In the genomic region with DNA sequence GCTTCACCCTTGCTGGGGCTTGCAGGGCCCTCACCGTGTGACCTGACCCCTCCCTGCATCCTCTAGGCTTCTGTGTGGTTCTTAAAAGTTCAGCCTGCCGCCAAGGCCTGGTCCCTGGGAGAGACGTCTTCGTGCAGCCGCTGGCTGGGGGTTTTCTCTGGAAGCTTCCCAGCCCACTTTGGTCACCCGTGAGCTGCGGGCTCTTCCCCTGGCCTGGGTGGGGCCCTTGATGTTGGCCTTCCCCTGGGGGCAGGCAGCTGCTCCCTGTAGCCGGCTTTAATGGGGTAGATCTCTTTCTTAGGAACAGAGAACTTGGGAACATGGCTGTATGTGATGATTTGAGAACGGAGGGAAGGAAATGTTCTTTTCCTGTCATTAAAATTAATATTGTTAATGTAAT, we compare ENCODE assay signal across 23 cellular contexts. TPM values are rescaled to one million over a fixed set of nuclear protein-coding genes. Genes with fewer than 3 reads are reported as not detected.
DNase-seq lines count a peak whose midpoint lies in the region; ATAC-seq and TF ChIP-seq lines count a peak whose summit lies in the region.
"Had no signal": no experiment of that assay in that cellular context is flagged by ENCODE, and none has a peak within 500 bp of the region (broad histone marks: within the 10 kb centered on the region; RNA-seq: fewer than 3 reads in every experiment).

No MANE protein-coding gene starts in this region.

- TF ChIP-seq CTCF in left ventricle myocardium inferior (IDR thresholded peaks at IDR 0.05; ENCODE audit: borderline replicate concordance) (no peak), right atrium auricular region (IDR thresholded peaks at IDR 0.05) (no peak), VCaP (conservative IDR thresholded peaks at IDR 0.05) (no peak), nephron progenitor cell (IDR thresholded peaks at IDR 0.05) (no peak), spleen (IDR thresholded peaks at IDR 0.05 in 8 of 11, conservative IDR thresholded peaks at IDR 0.05 in 3 of 11) (no peak), SK-N-SH (IDR thresholded peaks at IDR 0.05) (no peak)

- no peak for DNase-seq in left ventricle myocardium inferior
- DNase-seq in right atrium auricular region (ENCODE audit: low spot score) = no peak
- DNase-seq in nephron progenitor cell = no peak
- DNase-seq in spleen = no peak
- DNase-seq in globus pallidus (ENCODE audit: low spot score) = no peak
- DNase-seq in SK-N-SH = no peak
- DNase-seq: AML-193; CD4-positive, alpha-beta T cell; Kasumi-1; MV-4-11; NCI-H1105; NCI-H1436 treated with DMSO at 0.1 percent for 48 hours; NCI-H187 treated with DMSO at 0.1 percent for 48 hours; NCI-H526; RPMI8226; SHP77 treated with DMSO at 0.1 percent for 48 hours had no signal

- ATAC-seq in HG03342 (IDR thresholded peaks at IDR 0.05; ENCODE audit: unreplicated experiment) = no peak
- ATAC-seq: K562 had no signal

- peaks cover 14% of the 10 kb centered on the region for H4K20me1 ChIP-seq in SK-N-SH (ENCODE audit: insufficient read depth)

- H3K9me3 ChIP-seq in left ventricle myocardium inferior (replicated peaks) (no peaks in the 10 kb centered on the region), right atrium auricular region (no peaks in the 10 kb centered on the region), spleen (no peaks in the 10 kb centered on the region), SK-N-SH (no peaks in the 10 kb centered on the region)
- H3K9me3 ChIP-seq: BLaER1 treated with 17β-estradiol and CSF1 and Interleukin-3, amounts not matched to agents 10 nM and 100 nM had no signal

- H3K4me3 Mint-ChIP-seq in nephron progenitor cell = no peak overlapping the region
- H3K4me3 Mint-ChIP-seq: CD4-positive, alpha-beta T cell had no signal

- H3K9me3 Mint-ChIP-seq in nephron progenitor cell = peaks cover 12% of the 10 kb centered on the region
- H3K9me3 Mint-ChIP-seq: CD4-positive, alpha-beta T cell had no signal

- CTCF ChIA-PET in SK-N-SH (lab: Yijun Ruan, JAX) = no interaction called here

- H3K79me2 ChIP-seq in SK-N-SH (ENCODE audit: insufficient read depth) = peaks cover 15% of the 10 kb centered on the region; the same call in 1 of the 2 replicates

- H3K4me2 ChIP-seq in SK-N-SH = no peak overlapping the region
- H3K4me2 ChIP-seq: BLaER1 treated with 17β-estradiol and CSF1 and Interleukin-3, amounts not matched to agents 10 nM and 100 nM had no signal

- no peak overlapping the region for H2AFZ ChIP-seq in SK-N-SH (ENCODE audit: low read depth)

- H3K36me3 ChIP-seq in left ventricle myocardium inferior = peaks cover 30% of the 10 kb centered on the region
- H3K36me3 ChIP-seq in right atrium auricular region = peaks cover 5% of the 10 kb centered on the region
- peaks cover 0 to 64% (median 29%) of the 10 kb centered on the region in 6 donors for H3K36me3 ChIP-seq in spleen
- H3K36me3 ChIP-seq in SK-N-SH (replicated peaks in 1 of 2; ENCODE audit: control insufficient read depth in 1 of 2, insufficient read depth in 2 of 2, low read length in 1 of 2) = peaks cover 3 to 37% of the 10 kb centered on the region in 2 experiments

- no peak overlapping the region for H3K9ac ChIP-seq in SK-N-SH

- H3K27ac ChIP-seq in left ventricle myocardium inferior (replicated peaks) (peak overlapping the region; percentile 83), right atrium auricular region (no peak overlapping the region), VCaP (0 out of 2 replicates have a peak overlapping the region, but pooled peaks have one; percentile 4), spleen (peak overlapping the region in 6 of 8 donors; percentile 1 to 73 (median 47)), SK-N-SH (ENCODE audit: low read depth in 2 of 2, low read length in 1 of 2) (no peak overlapping the region)
- H3K27ac ChIP-seq: BLaER1 treated with 17β-estradiol and CSF1 and Interleukin-3, amounts not matched to agents 10 nM and 100 nM; SK-N-MC had no signal

- POLR2A ChIA-PET in SK-N-SH (lab: Yijun Ruan, JAX) = no interaction called here

- H3K27me3 ChIP-seq in left ventricle myocardium inferior (ENCODE audit: low read depth) (no peaks in the 10 kb centered on the region), right atrium auricular region (no peaks in the 10 kb centered on the region), spleen (replicated peaks in 1 of 7) (no peaks in the 10 kb centered on the region), SK-N-SH (ENCODE audit: insufficient read depth) (no peaks in the 10 kb centered on the region)

- H3K9me2 ChIP-seq in SK-N-SH = no peaks in the 10 kb centered on the region

- H3K4me1 ChIP-seq in left ventricle myocardium inferior = peaks cover 38% of the 10 kb centered on the region
- H3K4me1 ChIP-seq in right atrium auricular region = peaks cover 0 to 31% of the 10 kb centered on the region in 2 donors
- H3K4me1 ChIP-seq in spleen = peaks cover 0 to 34% (median 14%) of the 10 kb centered on the region in 6 donors
- H3K4me1 ChIP-seq in SK-N-SH (ENCODE audit: control insufficient read depth in 1 of 2, insufficient read depth in 2 of 2, low read depth in 1 of 2, low read length in 1 of 2) = peaks cover 0 to 4% of the 10 kb centered on the region in 2 experiments; a peak in 1 of 4 replicates

- no peak for TF ChIP-seq RAD21 in SK-N-SH (IDR thresholded peaks at IDR 0.05; ENCODE audit: low read length)

- no peak overlapping the region for H3K4me3 ChIP-seq in left ventricle myocardium inferior
- no peak overlapping the region for H3K4me3 ChIP-seq in right atrium auricular region
- H3K4me3 ChIP-seq in spleen = no peak overlapping the region
- H3K4me3 ChIP-seq in SK-N-SH (ENCODE audit: low read depth in 2 of 2, low read length in 1 of 2) = no peak overlapping the region
- H3K4me3 ChIP-seq: BLaER1 treated with 17β-estradiol and CSF1 and Interleukin-3, amounts not matched to agents 10 nM and 100 nM; K562; SK-N-MC had no signal

- WGBS in spleen, 5 donors = 68 to 83% (median 77%) methylated on average over 9 of the region's 9 CpGs
- 93% methylated on average over 9 of the region's 9 CpGs for WGBS in SK-N-SH (ENCODE audit: low lambda C conversion rate)

- intact Hi-C loops in left ventricle myocardium inferior (cut with micrococcal nuclease) (no loop called here), spleen (cut with DNase I; ENCODE audit: low total_unique reads) (no loop called here)

- peak overlapping the region; percentile 84 for H3K27ac Mint-ChIP-seq in nephron progenitor cell
- H3K27ac Mint-ChIP-seq: CD4-positive, alpha-beta T cell had no signal

- peaks cover 35% of the 10 kb centered on the region for H3K36me3 Mint-ChIP-seq in nephron progenitor cell (ENCODE audit: low read depth)

- H3K27me3 Mint-ChIP-seq in nephron progenitor cell (ENCODE audit: low read depth, poor library complexity) = peaks cover 7% of the 10 kb centered on the region
- H3K27me3 Mint-ChIP-seq: CD4-positive, alpha-beta T cell had no signal

- no peak for TF ChIP-seq POLR2A in spleen (IDR thresholded peaks at IDR 0.05)

- no peaks in the 10 kb centered on the region for H3F3A ChIP-seq in SK-N-SH (replicated peaks; ENCODE audit: insufficient read depth)

- TF ChIP-seq EP300 in SK-N-SH (IDR thresholded peaks at IDR 0.05; ENCODE audit: borderline replicate concordance in 1 of 2, low read depth in 1 of 2, low read length in 1 of 2) = no peak

- peaks cover 5% of the 10 kb centered on the region for H3K4me1 Mint-ChIP-seq in nephron progenitor cell

TF ChIP-seq in SK-N-SH, 30 proteins besides CTCF, POLR2A, EP300 and RAD21:
- TF ChIP-seq SIN3A (IDR thresholded peaks at IDR 0.05; ENCODE audit: borderline replicate concordance, low read depth, low read length) = no peak
- TF ChIP-seq FOXJ3 (CRISPR knock-in tag; IDR thresholded peaks at IDR 0.05) = no peak
- TF ChIP-seq EZH2phosphoT487 (IDR thresholded peaks at IDR 0.05; ENCODE audit: borderline replicate concordance, low read depth) = no peak
- no peak for TF ChIP-seq TAF1 (IDR thresholded peaks at IDR 0.05; ENCODE audit: borderline replicate concordance, low read depth, low read length)
- no peak for TF ChIP-seq GABPA (IDR thresholded peaks at IDR 0.05; ENCODE audit: low read depth)
- TF ChIP-seq, protein P1, sequence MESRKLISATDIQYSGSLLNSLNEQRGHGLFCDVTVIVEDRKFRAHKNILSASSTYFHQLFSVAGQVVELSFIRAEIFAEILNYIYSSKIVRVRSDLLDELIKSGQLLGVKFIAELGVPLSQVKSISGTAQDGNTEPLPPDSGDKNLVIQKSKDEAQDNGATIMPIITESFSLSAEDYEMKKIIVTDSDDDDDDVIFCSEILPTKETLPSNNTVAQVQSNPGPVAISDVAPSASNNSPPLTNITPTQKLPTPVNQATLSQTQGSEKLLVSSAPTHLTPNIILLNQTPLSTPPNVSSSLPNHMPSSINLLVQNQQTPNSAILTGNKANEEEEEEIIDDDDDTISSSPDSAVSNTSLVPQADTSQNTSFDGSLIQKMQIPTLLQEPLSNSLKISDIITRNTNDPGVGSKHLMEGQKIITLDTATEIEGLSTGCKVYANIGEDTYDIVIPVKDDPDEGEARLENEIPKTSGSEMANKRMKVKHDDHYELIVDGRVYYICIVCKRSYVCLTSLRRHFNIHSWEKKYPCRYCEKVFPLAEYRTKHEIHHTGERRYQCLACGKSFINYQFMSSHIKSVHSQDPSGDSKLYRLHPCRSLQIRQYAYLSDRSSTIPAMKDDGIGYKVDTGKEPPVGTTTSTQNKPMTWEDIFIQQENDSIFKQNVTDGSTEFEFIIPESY (IDR thresholded peaks at IDR 0.05; ENCODE audit: borderline replicate concordance, low read depth) = no peak
- no peak for TF ChIP-seq ELF1 (IDR thresholded peaks at IDR 0.05)
- TF ChIP-seq RXRA (IDR thresholded peaks at IDR 0.05; ENCODE audit: borderline replicate concordance, low read depth) = no peak

RNA-seq across cellular contexts. Expression of a gene that starts 32.7 kb away (rescaled TPM):
- total RNA-seq in left ventricle myocardium inferior = not detected
- total RNA-seq in right atrium auricular region = not detected
- total RNA-seq in spleen = under 1 TPM in 2 of 7 donors, not detected in 5; 0.12 to 0.13 TPM
- polyA plus RNA-seq in spleen = under 1 TPM; 0.05 to 0.16 (median 0.15) TPM
- not detected in 2 replicates for polyA plus RNA-seq in SK-N-SH (2012; rRNA removed)
- polyA plus RNA-seq in SK-N-SH (2012; cell fraction: cytosol; rRNA removed) = not detected in 2 replicates
- not detected in 2 replicates for polyA plus RNA-seq in SK-N-SH (2012; cell fraction: nucleus; rRNA removed)
- total RNA-seq: CD4-positive, alpha-beta T cell; H7; K562; M059J had no signal
- polyA plus RNA-seq: K562 had no signal

RNA-seq across cellular contexts. Expression of a gene that starts 55.2 kb away (rescaled TPM):
- total RNA-seq in left ventricle myocardium inferior = 48.0 TPM
- 10 to 100 TPM; 19.4 to 29.6 TPM for total RNA-seq in right atrium auricular region
- 100 to 1,000 TPM in 3 of 7 donors, 10 to 100 TPM in 4; 55.6 to 149 (median 84.5) TPM for total RNA-seq in spleen
- 100 to 1,000 TPM; 117 to 207 (median 195) TPM for polyA plus RNA-seq in spleen
- polyA plus RNA-seq in SK-N-SH (2012; rRNA removed) = 78.7 and 107 TPM in 2 replicates
- polyA plus RNA-seq in SK-N-SH (2012; cell fraction: cytosol; rRNA removed) = 40.1 and 54.1 TPM in 2 replicates
- 188 and 264 TPM in 2 replicates for polyA plus RNA-seq in SK-N-SH (2012; cell fraction: nucleus; rRNA removed)

Comparison
In these comparisons a context has a peak if more than half of its experiments do, and no peak if none do; other contexts are left out.
1. H3K27ac ChIP-seq: peak in left ventricle myocardium inferior (single experiment), VCaP (single experiment) and spleen (6 of 8); none in right atrium auricular region (0 of 2) and SK-N-SH (0 of 2).